ENCODE assay signal across 8 cellular contexts in genomic region chr10:86755740-86756510, GRCh38. TPM values are rescaled to one million over a fixed set of nuclear protein-coding genes. Genes with fewer than 3 reads are reported as not detected.
DNase-seq lines count a peak whose midpoint lies in the region; ATAC-seq and TF ChIP-seq lines count a peak whose summit lies in the region.

No MANE protein-coding gene starts in this region.

- TF ChIP-seq CTCF in AG09309 (IDR thresholded peaks at IDR 0.05; ENCODE audit: control insufficient read depth, insufficient read depth, low read depth, low read length, missing control alignments), result no peak
- TF ChIP-seq CTCF in chondrocyte (IDR thresholded peaks at IDR 0.05), result peak; percentile 40

- H3K9me3 Mint-ChIP-seq in chondrocyte (ENCODE audit: low read depth), result no peaks in the 10 kb centered on the region

- peak overlapping the region; percentile 94 for H3K27ac Mint-ChIP-seq in chondrocyte (ENCODE audit: unreplicated experiment)

- no peaks in the 10 kb centered on the region for H3K36me3 Mint-ChIP-seq in chondrocyte (ENCODE audit: low read depth)

- H3K27me3 Mint-ChIP-seq in chondrocyte (ENCODE audit: low read depth), result no peaks in the 10 kb centered on the region

- H3K4me1 Mint-ChIP-seq in chondrocyte (ENCODE audit: low read depth), result peaks cover 54% of the 10 kb centered on the region

- H3K4me3 Mint-ChIP-seq in chondrocyte (ENCODE audit: unreplicated experiment), result peak overlapping the region; percentile 76

- ATAC-seq in GM19023 (IDR thresholded peaks at IDR 0.05; ENCODE audit: unreplicated experiment) (peak; percentile 77), HG03159 (IDR thresholded peaks at IDR 0.05; ENCODE audit: unreplicated experiment) (peak; percentile 75)

- peak overlapping the region; percentile 89 for H3K4me3 ChIP-seq in AG09309 (ENCODE audit: control insufficient read depth, low read depth, low read length)

- DNase-seq in AG09309 (ENCODE audit: low read depth), result peak; percentile 41
- DNase-seq in NCI-H345 (lab: John Stamatoyannopoulos, UW), result peak; percentile 91
- peak; percentile 78 to 84 for DNase-seq in activated CD4-positive, alpha-beta T cell treated with anti-CD3 and anti-CD28 coated beads for 24 hours (ENCODE audit: low read depth in 2 of 2)
- DNase-seq in chondrocyte (ENCODE audit: low spot score), result peak; percentile 96
- peak; percentile 86 for DNase-seq in kidney tubule cell (ENCODE audit: low spot score)
- DNase-seq in stimulated activated CD4-positive, alpha-beta T cell treated with anti-CD3 and anti-CD28 coated beads, Interleukin-1b, Interleukin-23, amount 100 ng/mL, for 1 hour (ENCODE audit: low read depth in 2 of 2), result peak; percentile 49 to 92

RNA-seq across cellular contexts. Expression of gene BMPR1A, which starts 0.5 kb away (rescaled TPM):
- total RNA-seq in chondrocyte, result 67.2 to 79.7 TPM (median 74.2 TPM) in 3 replicates

Comparison
In these comparisons a context has a peak if more than half of its experiments do, and no peak if none do; other contexts are left out.
1. Peak in every context shown above with its lines: DNase-seq, ATAC-seq and H3K4me3 ChIP-seq.
2. DNase-seq: peak in every context shown above with its lines; median percentile 96 in chondrocyte; 91 in NCI-H345; 86 in kidney tubule cell; 81 in activated CD4-positive, alpha-beta T cell treated with anti-CD3 and anti-CD28 coated beads for 24 hours; 70 in stimulated activated CD4-positive, alpha-beta T cell treated with anti-CD3 and anti-CD28 coated beads, Interleukin-1b, Interleukin-23, amount 100 ng/mL, for 1 hour; 41 in AG09309.